In the genomic region with DNA sequence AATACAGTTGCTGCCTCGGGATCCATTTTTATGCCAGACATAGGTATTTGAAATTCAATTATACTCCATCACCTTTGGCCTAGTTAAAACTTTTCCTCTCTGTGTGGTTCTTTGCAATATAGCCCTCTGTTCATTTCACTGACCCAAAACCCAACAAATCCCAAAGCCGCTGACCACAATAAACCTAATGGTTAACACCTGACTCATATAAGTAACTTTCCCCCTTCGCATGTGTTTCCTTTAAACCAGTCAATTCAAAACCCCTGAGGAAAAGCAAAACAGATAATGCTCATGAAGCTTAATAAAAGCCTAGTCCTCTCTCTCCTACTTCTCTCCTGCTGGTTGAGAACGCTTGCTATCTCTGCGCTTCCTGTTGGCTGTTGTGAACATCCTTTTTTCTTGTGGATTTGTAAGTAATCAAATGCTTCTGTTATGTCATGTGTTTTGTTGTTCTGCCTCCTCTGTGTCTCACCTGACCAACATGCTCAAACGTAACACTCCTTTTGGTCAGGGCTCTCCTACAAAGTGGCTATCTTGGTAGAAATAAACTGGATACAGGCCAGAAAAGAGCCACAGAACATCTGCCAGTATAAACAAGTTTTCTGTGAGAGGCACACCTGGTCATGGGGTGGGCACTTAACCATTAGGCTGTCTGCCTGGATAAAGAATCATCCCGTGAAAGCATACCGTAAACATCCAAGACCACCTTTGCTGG, we compare ENCODE assay signal across 17 cellular contexts.
DNase-seq lines count a peak whose midpoint lies in the region; ATAC-seq and FAIRE-seq lines count a peak whose summit lies in the region.
"Had no signal": no experiment of that assay in that cellular context is flagged by ENCODE, and none has a peak within 500 bp of the region (broad histone marks: within the 10 kb centered on the region; RNA-seq: fewer than 3 reads in every experiment).

No MANE protein-coding gene starts in this region.

- H3K27ac ChIP-seq in SJSA1 = peak overlapping the region; percentile 8; the same call in 1 of the 2 replicates
- H3K27ac ChIP-seq: ascending aorta, heart left ventricle, PC-9, right lobe of liver had no signal

- no peak overlapping the region for H3K4me3 ChIP-seq in SJSA1
- H3K4me3 ChIP-seq: ascending aorta, heart left ventricle, PC-9, right lobe of liver had no signal

- no peak for ATAC-seq in HG02981 (IDR thresholded peaks at IDR 0.05; ENCODE audit: unreplicated experiment)
- ATAC-seq: heart left ventricle, left lobe of liver, natural killer cell, right lobe of liver had no signal

- DNase-seq in Caki2 (ENCODE audit: low read depth) = peak; percentile 43
- DNase-seq in HTR-8/SVneo (ENCODE audit: insufficient read length, low spot score) = no peak
- peak in 1 of 2 experiments; percentile 31 for DNase-seq in SJSA1 (ENCODE audit: low read depth in 1 of 2, low spot score in 2 of 2)
- DNase-seq in iris pigment epithelial cell (ENCODE audit: low read depth) = peak; percentile 86
- no peak for DNase-seq in amygdala (lab: John Stamatoyannopoulos, UW)
- no peak for DNase-seq in NCI-H146 (lab: John Stamatoyannopoulos, UW)
- DNase-seq in NCI-H510A (lab: John Stamatoyannopoulos, UW) = no peak
- DNase-seq: effector memory CD4-positive, alpha-beta T cell; H7; heart left ventricle; natural killer cell; right lobe of liver; stimulated activated naive CD4-positive, alpha-beta T cell treated with Interleukin-2 at 50 U/mL for 16 hours had no signal

- no peaks in the 10 kb centered on the region for H3K36me3 ChIP-seq in SJSA1
- H3K36me3 ChIP-seq: ascending aorta, heart left ventricle, right lobe of liver had no signal

- in situ Hi-C loops in Caki2 (cut with HindIII; ENCODE audit: low pct_unique_long_range_greater_than_20kb, low sequenced_read_pairs) = no loop called here

- H3K27me3 ChIP-seq in SJSA1 (replicated peaks) = no peaks in the 10 kb centered on the region
- H3K27me3 ChIP-seq: ascending aorta, heart left ventricle, right lobe of liver had no signal

- peak; percentile 38 for FAIRE-seq in HTR-8/SVneo (lab: Jason Lieb, UNC)

- peaks cover 45% of the 10 kb centered on the region for H3K4me1 ChIP-seq in SJSA1 (replicated peaks)
- H3K4me1 ChIP-seq: right lobe of liver had no signal

- no peaks in the 10 kb centered on the region for H3K9me3 ChIP-seq in SJSA1 (replicated peaks)
- H3K9me3 ChIP-seq: ascending aorta, heart left ventricle, right lobe of liver had no signal

Comparison
In these comparisons a context has a peak if more than half of its experiments do, and no peak if none do; other contexts are left out.
1. DNase-seq: peak in Caki2 (single experiment) and iris pigment epithelial cell (single experiment); none in HTR-8/SVneo (single experiment), amygdala (0 of 56), NCI-H146 (single experiment) and NCI-H510A (single experiment).